Comparison of ENCODE assay signal across 8 cellular contexts in the genomic region with DNA sequence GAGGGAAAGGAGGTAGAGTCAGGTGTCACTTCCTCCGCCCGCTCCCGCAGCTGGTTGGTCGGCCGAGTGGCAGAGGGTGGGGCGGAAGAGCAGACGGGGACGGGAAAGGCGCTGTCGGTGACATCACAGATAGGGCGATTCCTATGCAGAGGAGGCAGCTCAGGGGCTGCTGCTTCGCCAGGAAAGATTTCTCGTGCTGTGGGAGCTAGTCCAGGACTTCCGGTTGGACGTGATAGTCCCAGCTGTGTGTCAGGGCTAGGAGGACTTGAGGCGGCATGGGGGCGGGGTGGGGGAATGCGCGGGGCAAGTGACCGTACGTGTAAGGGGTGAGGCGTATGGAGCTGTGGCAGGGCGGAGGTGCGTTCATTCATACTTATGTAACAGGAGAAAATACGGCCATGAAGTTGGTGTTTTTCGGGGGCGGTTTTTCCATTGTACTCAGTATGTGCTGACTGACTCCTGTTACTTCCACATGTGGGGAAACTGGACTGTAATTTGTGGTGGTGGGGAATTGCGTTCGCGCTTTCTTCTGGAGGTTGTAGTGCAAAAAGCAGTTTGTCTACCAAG.
DNase-seq lines count a peak whose midpoint lies in the region; ATAC-seq and TF ChIP-seq lines count a peak whose summit lies in the region.
"Not testable (repeated sequence)": the region's sequence is repeated elsewhere in the genome, so short reads cannot be mapped to it uniquely, and the experiment has no call there.

No MANE protein-coding gene starts in this region.

- intact Hi-C loops in esophagus squamous epithelium (cut with DNase I), result not testable (repeated sequence)

- TF ChIP-seq POLR2A in esophagus squamous epithelium (IDR thresholded peaks at IDR 0.05), result peak in 2 of 4 donors; percentile 19 to 85

- H2BK5ac ChIP-seq in mesenchymal stem cell (ENCODE audit: low read depth, low read length, poor library complexity, severe bottlenecking), result not testable (repeated sequence)

- H3K4me3 ChIP-seq in esophagus squamous epithelium (peak overlapping the region; percentile 13 to 54 (median 40)), mesenchymal stem cell (ENCODE audit: insufficient read depth in 1 of 2, low read depth in 1 of 2, low read length in 2 of 2) (peak overlapping the region in 1 of 2 experiments; percentile 58)

- not testable (repeated sequence) for H3K79me1 ChIP-seq in mesenchymal stem cell (replicated peaks; ENCODE audit: low read length, poor library complexity, severe bottlenecking)

- not testable (repeated sequence) for H2BK120ac ChIP-seq in mesenchymal stem cell (ENCODE audit: low read depth, low read length)

- H2BK15ac ChIP-seq in mesenchymal stem cell (ENCODE audit: low read depth, poor library complexity, severe bottlenecking), result not testable (repeated sequence)

- peak overlapping the region; percentile 77 for H3K9ac ChIP-seq in mesenchymal stem cell (ENCODE audit: low read length)

- H2AK5ac ChIP-seq in mesenchymal stem cell (ENCODE audit: low read length, severe bottlenecking), result not testable (repeated sequence)

- not testable (repeated sequence) for H4K91ac ChIP-seq in mesenchymal stem cell (ENCODE audit: low read length)

- H3K36me3 ChIP-seq in esophagus squamous epithelium; mesenchymal stem cell (ENCODE audit: control insufficient read depth in 1 of 2, insufficient read depth in 2 of 2, low read depth in 1 of 2, low read length in 2 of 2): not testable (repeated sequence)

- ATAC-seq in GM21367 (IDR thresholded peaks at IDR 0.05; ENCODE audit: unreplicated experiment), result peak; percentile 89
- peak; percentile 72 for ATAC-seq in HG03469 (IDR thresholded peaks at IDR 0.05; ENCODE audit: unreplicated experiment)

- not testable (repeated sequence) for H4K8ac ChIP-seq in mesenchymal stem cell (ENCODE audit: low read length)

- H3K23ac ChIP-seq in mesenchymal stem cell (ENCODE audit: low read length in 2 of 2), result not testable (repeated sequence)

- not testable (repeated sequence) for H2BK12ac ChIP-seq in mesenchymal stem cell (ENCODE audit: low read length in 2 of 2)

- DNase-seq in COLO668 (lab: John Stamatoyannopoulos, UW; ENCODE audit: unreplicated experiment) (peak; percentile 38), SK-N-DZ (ENCODE audit: low spot score) (peak; percentile 17)
- peak; percentile 33 for DNase-seq in activated gamma-delta T cell treated with anti-CD3 and anti-CD28 coated beads, Interleukin-2, amount 50 U/mL, for 16 hours (ENCODE audit: low read depth)
- not testable (repeated sequence) for DNase-seq in esophagus squamous epithelium (lab: John Stamatoyannopoulos, UW); mesenchymal stem cell
- DNase-seq in stimulated activated CD4-positive, alpha-beta T cell treated with anti-CD3 and anti-CD28 coated beads, Interleukin-2, amount 100 ng/mL, for 48 hours, result peak; percentile 41 to 52

- peak overlapping the region; percentile 64 to 87 (median 82) for H3K27ac ChIP-seq in esophagus squamous epithelium
- H3K27ac ChIP-seq in mesenchymal stem cell (ENCODE audit: low read length, poor library complexity, severe bottlenecking), result not testable (repeated sequence)

- H3K18ac ChIP-seq in mesenchymal stem cell (ENCODE audit: low read depth in 1 of 2, low read length in 2 of 2), result not testable (repeated sequence)

- H2AFZ ChIP-seq in mesenchymal stem cell (ENCODE audit: low read depth, low read length), result not testable (repeated sequence)

- not testable (repeated sequence) for H3K4me1 ChIP-seq in esophagus squamous epithelium; mesenchymal stem cell (ENCODE audit: control insufficient read depth, insufficient read depth, low read depth, low read length)

- not testable (repeated sequence) for H3K14ac ChIP-seq in mesenchymal stem cell (ENCODE audit: low read length in 2 of 2)

- H3K4me2 ChIP-seq in mesenchymal stem cell (ENCODE audit: low read length, poor library complexity, severe bottlenecking), result not testable (repeated sequence)

- H3K27me3 ChIP-seq in esophagus squamous epithelium; mesenchymal stem cell (ENCODE audit: control insufficient read depth in 1 of 2, insufficient read depth in 1 of 2, low read length in 2 of 2): not testable (repeated sequence)

- not testable (repeated sequence) for H3K4ac ChIP-seq in mesenchymal stem cell (ENCODE audit: low read depth in 1 of 2, low read length in 2 of 2)

- TF ChIP-seq CTCF in esophagus squamous epithelium (IDR thresholded peaks at IDR 0.05), result not testable (repeated sequence)

- H3K9me3 ChIP-seq in esophagus squamous epithelium; mesenchymal stem cell (ENCODE audit: control insufficient read depth, low read length): not testable (repeated sequence)

- 7 to 15% methylated on average over 3 to 5 of the region's 30 CpGs for WGBS in esophagus squamous epithelium, 2 donors
- WGBS in mesenchymal stem cell, result 32% methylated on average over 5 of the region's 30 CpGs
